Comparison of ENCODE assay signal across 8 cellular contexts in the genomic region with DNA sequence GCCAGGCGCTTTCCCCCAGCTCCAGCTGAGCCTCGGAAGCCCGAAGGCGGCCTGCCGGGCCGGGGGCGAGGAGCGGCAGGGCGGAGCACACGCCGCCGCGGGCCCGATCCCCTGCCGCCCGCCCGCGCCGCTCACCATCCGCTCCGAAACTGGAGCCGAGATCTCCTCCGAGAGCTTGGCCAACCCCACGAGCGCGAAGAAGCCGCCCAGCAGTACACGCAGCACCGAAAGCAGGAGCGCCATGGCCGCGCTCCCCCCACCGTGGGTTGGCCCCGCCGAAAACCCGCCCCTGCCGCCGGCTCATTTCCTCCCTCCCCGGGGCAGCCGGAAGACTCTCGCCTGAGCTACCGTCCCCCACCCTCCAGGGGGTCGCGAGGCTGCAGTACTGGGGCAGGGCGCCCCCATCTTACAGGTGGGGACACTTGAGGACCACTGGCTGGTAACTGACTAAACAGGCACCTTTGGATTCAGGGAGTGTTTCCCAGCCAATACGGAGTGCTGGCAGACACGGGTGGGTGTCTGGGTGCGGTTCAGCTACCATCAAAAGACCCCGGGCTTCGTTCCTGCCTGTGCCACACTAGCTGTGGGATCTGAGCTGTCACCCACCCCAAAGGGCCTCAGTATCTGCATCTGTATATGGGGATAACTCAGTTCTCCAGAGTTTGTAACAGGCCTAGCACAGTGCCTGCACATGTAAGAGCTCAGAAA. TPM values are rescaled to one million over a fixed set of nuclear protein-coding genes. Genes with fewer than 3 reads are reported as not detected.
DNase-seq lines count a peak whose midpoint lies in the region; ATAC-seq, FAIRE-seq and TF ChIP-seq lines count a peak whose summit lies in the region.

Gene TMEM35B (minus strand): TSS at position 285 of the 708 bp plus-strand sequence. CDS start 42 bp downstream, at position 243.

- no peaks in the 10 kb centered on the region for H3K9me3 ChIP-seq in HCT116 (ENCODE audit: control insufficient read depth in 1 of 2, insufficient read depth in 1 of 2, low read depth in 1 of 2, low read length in 2 of 2)
- H3K9me3 ChIP-seq in keratinocyte (ENCODE audit: control insufficient read depth, low read depth, low read length) = no peaks in the 10 kb centered on the region

- H3K27ac ChIP-seq in HCT116 (ENCODE audit: low read depth, low read length) (peak within 1 kb of the TSS; percentile 83), keratinocyte (ENCODE audit: control insufficient read depth, insufficient read depth, low read length) (peak within 1 kb of the TSS; percentile 58)

- BruUV-seq in HCT116 (replicated peaks; lab: Mats Ljungman, UMichigan) = TSS peak; percentile 73

- RAD21 ChIA-PET in HCT116 (lab: Charles Lee; ENCODE audit: low non-redundant PET in 1 of 2, low total read pairs in 2 of 2, uncharacterized antibody in 2 of 2, unreplicated experiment in 2 of 2) = interaction anchor here in 1 of 2 experiments (0.5 kb wide), 1 partner anchor 427 kb away, joined by 3 read pairs; no protein-coding TSS in a partner anchor

- dilution Hi-C loops in keratinocyte (cut with MboI; ENCODE audit: extremely low pct_ligation_motif_present, low sequenced_read_pairs) = no loop called here

- POLR2A ChIA-PET in HCT116 (lab: Charles Lee) = interaction anchor here (1.2 to 1.7 kb wide), 2 partner anchors 25 to 47 kb away, joined by 3 read pairs; partner anchors contain the start of gene ZMYM6

- H3K4me3 ChIP-seq in HCT116 (replicated peaks in 1 of 2; ENCODE audit: low read depth in 1 of 2, low read length in 2 of 2) = peak within 1 kb of the TSS; percentile 79 to 93
- H3K4me3 ChIP-seq in keratinocyte (ENCODE audit: control insufficient read depth in 2 of 3, extremely low read depth in 1 of 3, insufficient read depth in 2 of 3, low read depth in 1 of 3, low read length in 3 of 3) = peak within 1 kb of the TSS; percentile 61 to 83 (median 83)

- TF ChIP-seq CTCF in GM12874 (IDR thresholded peaks at IDR 0.05; ENCODE audit: insufficient read depth, low read depth, low read length) (peak; percentile 31; the same call in 1 of the 2 replicates), HCT116 (IDR thresholded peaks at IDR 0.05 in 2 of 3, conservative IDR thresholded peaks at IDR 0.05 in 1 of 3; ENCODE audit: borderline replicate concordance in 1 of 3, insufficient read depth in 1 of 3, low read depth in 2 of 3, low read length in 2 of 3) (no peak), keratinocyte (optimal IDR thresholded peaks at IDR 0.05 in 1 of 3, IDR thresholded peaks at IDR 0.05 in 1 of 3, conservative IDR thresholded peaks at IDR 0.05 in 1 of 3; ENCODE audit: extremely low read depth in 1 of 3, insufficient read depth in 2 of 3, low read length in 3 of 3) (no peak)

- H3K79me2 ChIP-seq in HCT116 (ENCODE audit: insufficient read depth, low read length) (no peaks in the 10 kb centered on the region; the same call in 1 of the 2 replicates), keratinocyte (ENCODE audit: control insufficient read depth, insufficient read depth, low read length) (peaks cover 11% of the 10 kb centered on the region)

- H3K27me3 ChIP-seq in HCT116 (ENCODE audit: insufficient read depth, low read length) (no peaks in the 10 kb centered on the region), keratinocyte (ENCODE audit: control insufficient read depth, extremely low read depth, insufficient read depth, low read length) (no peaks in the 10 kb centered on the region)

- H3K4me2 ChIP-seq in HCT116 (ENCODE audit: low read length) = peak within 1 kb of the TSS; percentile 87
- peak within 1 kb of the TSS; percentile 85 for H3K4me2 ChIP-seq in keratinocyte (ENCODE audit: control insufficient read depth, extremely low read depth, insufficient read depth, low read depth, low read length)

- H4K20me1 ChIP-seq in HCT116 (ENCODE audit: insufficient read depth) (no peaks in the 10 kb centered on the region), keratinocyte (ENCODE audit: control insufficient read depth, extremely low read depth, insufficient read depth, low read length) (no peaks in the 10 kb centered on the region)

- no peaks in the 10 kb centered on the region for H3K36me3 ChIP-seq in HCT116 (ENCODE audit: control insufficient read depth in 1 of 2, insufficient read depth in 2 of 2, low read length in 2 of 2)
- peaks cover 0 to 3% of the 10 kb centered on the region in 2 experiments for H3K36me3 ChIP-seq in keratinocyte (ENCODE audit: control insufficient read depth in 2 of 2, extremely low read depth in 1 of 2, insufficient read depth in 2 of 2, low read length in 2 of 2)

- TF ChIP-seq RAD21 in HCT116 (IDR thresholded peaks at IDR 0.05; ENCODE audit: low read depth) = no peak

- intact Hi-C loops in HCT116 (cut with micrococcal nuclease) = no loop called here

- peaks cover 4% of the 10 kb centered on the region for H3K9me1 ChIP-seq in keratinocyte (ENCODE audit: control insufficient read depth, extremely low read depth, insufficient read depth, low read length)

- peaks cover 11 to 13% of the 10 kb centered on the region in 2 experiments; a peak in 3 of 4 replicates for H3K4me1 ChIP-seq in HCT116 (ENCODE audit: control insufficient read depth in 1 of 2, insufficient read depth in 2 of 2, low read length in 2 of 2)
- H3K4me1 ChIP-seq in keratinocyte (ENCODE audit: control insufficient read depth, extremely low read depth, insufficient read depth, low read length) = peaks cover 15% of the 10 kb centered on the region

- ATAC-seq in HCT116 = peak; percentile 92

- H2AFZ ChIP-seq in HCT116 (ENCODE audit: low read depth, low read length, poor library complexity, severe bottlenecking) (no peak within 1 kb of the TSS), keratinocyte (ENCODE audit: control insufficient read depth, low read length) (peak within 1 kb of the TSS; percentile 97)

- DNase-seq in HCT116 (ENCODE audit: low read depth, low spot score) (no peak), MV-4-11 (lab: John Stamatoyannopoulos, UW) (peak; percentile 40), keratinocyte (ENCODE audit: low read depth, low spot score) (no peak), COLO829 (ENCODE audit: low spot score) (no peak)
- peak; percentile 56 for DNase-seq in activated CD4-positive, CD25-positive, alpha-beta regulatory T cell treated with anti-CD3 and anti-CD28 coated beads, Interleukin-2, amount 50 U/mL, for 16 hours (ENCODE audit: low read depth, low spot score)
- DNase-seq in central memory CD4-positive, alpha-beta T cell = peak; percentile 72
- DNase-seq in stimulated activated CD4-positive, alpha-beta T cell treated with anti-CD3 and anti-CD28 coated beads, Interleukin-12 subunit alpha, Interleukin-12 subunit beta, amount 100 ng/mL, for 48 hours (ENCODE audit: low read depth in 2 of 3, low spot score in 1 of 3) = peak; percentile 46 to 68 (median 66)

- FAIRE-seq in keratinocyte (lab: Jason Lieb, UNC) = no peak

- CTCF ChIA-PET in HCT116 (lab: Charles Lee) = interaction anchor here (0.8 to 1.1 kb wide), 2 partner anchors 128 to 460 kb away, joined by 3 to 5 read pairs; no protein-coding TSS in a partner anchor

- peak within 1 kb of the TSS; percentile 88 for H3K9ac ChIP-seq in HCT116 (ENCODE audit: low read length)
- H3K9ac ChIP-seq in keratinocyte (ENCODE audit: control insufficient read depth, extremely low read depth, insufficient read depth, low read length) = peak within 1 kb of the TSS; percentile 78

- no peaks in the 10 kb centered on the region for H3K9me2 ChIP-seq in HCT116 (ENCODE audit: insufficient read depth)

- TF ChIP-seq POLR2A in HCT116 (IDR thresholded peaks at IDR 0.05; ENCODE audit: borderline replicate concordance, extremely low read depth, insufficient read depth, insufficient read length) = peak; percentile 41

TF ChIP-seq in HCT116, 20 proteins besides CTCF, POLR2A, EP300 and RAD21 (continues in another document):
- TF ChIP-seq, protein P1, sequence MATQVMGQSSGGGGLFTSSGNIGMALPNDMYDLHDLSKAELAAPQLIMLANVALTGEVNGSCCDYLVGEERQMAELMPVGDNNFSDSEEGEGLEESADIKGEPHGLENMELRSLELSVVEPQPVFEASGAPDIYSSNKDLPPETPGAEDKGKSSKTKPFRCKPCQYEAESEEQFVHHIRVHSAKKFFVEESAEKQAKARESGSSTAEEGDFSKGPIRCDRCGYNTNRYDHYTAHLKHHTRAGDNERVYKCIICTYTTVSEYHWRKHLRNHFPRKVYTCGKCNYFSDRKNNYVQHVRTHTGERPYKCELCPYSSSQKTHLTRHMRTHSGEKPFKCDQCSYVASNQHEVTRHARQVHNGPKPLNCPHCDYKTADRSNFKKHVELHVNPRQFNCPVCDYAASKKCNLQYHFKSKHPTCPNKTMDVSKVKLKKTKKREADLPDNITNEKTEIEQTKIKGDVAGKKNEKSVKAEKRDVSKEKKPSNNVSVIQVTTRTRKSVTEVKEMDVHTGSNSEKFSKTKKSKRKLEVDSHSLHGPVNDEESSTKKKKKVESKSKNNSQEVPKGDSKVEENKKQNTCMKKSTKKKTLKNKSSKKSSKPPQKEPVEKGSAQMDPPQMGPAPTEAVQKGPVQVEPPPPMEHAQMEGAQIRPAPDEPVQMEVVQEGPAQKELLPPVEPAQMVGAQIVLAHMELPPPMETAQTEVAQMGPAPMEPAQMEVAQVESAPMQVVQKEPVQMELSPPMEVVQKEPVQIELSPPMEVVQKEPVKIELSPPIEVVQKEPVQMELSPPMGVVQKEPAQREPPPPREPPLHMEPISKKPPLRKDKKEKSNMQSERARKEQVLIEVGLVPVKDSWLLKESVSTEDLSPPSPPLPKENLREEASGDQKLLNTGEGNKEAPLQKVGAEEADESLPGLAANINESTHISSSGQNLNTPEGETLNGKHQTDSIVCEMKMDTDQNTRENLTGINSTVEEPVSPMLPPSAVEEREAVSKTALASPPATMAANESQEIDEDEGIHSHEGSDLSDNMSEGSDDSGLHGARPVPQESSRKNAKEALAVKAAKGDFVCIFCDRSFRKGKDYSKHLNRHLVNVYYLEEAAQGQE (IDR thresholded peaks at IDR 0.05; ENCODE audit: low read depth) = no peak
- TF ChIP-seq YY1 (IDR thresholded peaks at IDR 0.05; ENCODE audit: extremely low read depth, insufficient replicate concordance, low read depth, low read length) (peak; percentile 85), EZH2phosphoT487 (IDR thresholded peaks at IDR 0.05; ENCODE audit: borderline replicate concordance) (no peak), POLR2AphosphoS5 (IDR thresholded peaks at IDR 0.05; ENCODE audit: low read depth, low read length) (peak; percentile 94)
- TF ChIP-seq, protein P2, sequence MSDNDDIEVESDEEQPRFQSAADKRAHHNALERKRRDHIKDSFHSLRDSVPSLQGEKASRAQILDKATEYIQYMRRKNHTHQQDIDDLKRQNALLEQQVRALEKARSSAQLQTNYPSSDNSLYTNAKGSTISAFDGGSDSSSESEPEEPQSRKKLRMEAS (IDR thresholded peaks at IDR 0.05) = no peak

RNA-seq across cellular contexts. Expression of gene TMEM35B, which starts in this region (rescaled TPM):
- total RNA-seq in HCT116 (2021; ENCODE audit: unreplicated experiment) = 14.6 TPM
- polyA plus RNA-seq in HCT116 (2012) = 25.2 and 25.7 TPM in 2 replicates
- 22.8 to 33.4 TPM (median 26.4 TPM) in 3 replicates for polyA plus RNA-seq in keratinocyte
- polyA plus RNA-seq in keratinocyte (2011; ENCODE audit: low read depth) = not detected
- polyA plus RNA-seq in keratinocyte (2011; cell fraction: cytosol; rRNA removed) = 18.6 and 31.5 TPM in 2 replicates
- 25.2 TPM in 2 replicates for polyA plus RNA-seq in keratinocyte (2011; cell fraction: nucleus; rRNA removed)
- polyA plus RNA-seq in keratinocyte (2012; ENCODE audit: low replicate concordance) = 5.2 and 29.0 TPM in 2 replicates
- 14.6 to 16.8 TPM (median 15.2 TPM) in 3 replicates for polyA minus RNA-seq in keratinocyte
- polyA minus RNA-seq in keratinocyte (2011; cell fraction: cytosol; rRNA and poly(A)+ RNA removed) = 13.0 TPM
- 7.5 and 8.8 TPM in 2 replicates for polyA minus RNA-seq in keratinocyte (2011; cell fraction: nucleus; rRNA and poly(A)+ RNA removed)

Comparison
In these comparisons a context has a peak if more than half of its experiments do, and no peak if none do; other contexts are left out.
1. DNase-seq: peak in MV-4-11 (single experiment), activated CD4-positive, CD25-positive, alpha-beta regulatory T cell treated with anti-CD3 and anti-CD28 coated beads, Interleukin-2, amount 50 U/mL, for 16 hours (single experiment), central memory CD4-positive, alpha-beta T cell (single experiment) and stimulated activated CD4-positive, alpha-beta T cell treated with anti-CD3 and anti-CD28 coated beads, Interleukin-12 subunit alpha, Interleukin-12 subunit beta, amount 100 ng/mL, for 48 hours (3 of 3); none in HCT116 (single experiment), keratinocyte (single experiment) and COLO829 (single experiment).